8 cellular contexts compared by ENCODE assay signal in genomic region chr12:54018608-54018984, GRCh38. TPM values are rescaled to one million over a fixed set of nuclear protein-coding genes. Genes with fewer than 3 reads are reported as not detected.
DNase-seq lines count a peak whose midpoint lies in the region; ATAC-seq and TF ChIP-seq lines count a peak whose summit lies in the region.

No MANE protein-coding gene starts in this region.

- no peak for TF ChIP-seq CTCF in KMS-11 (conservative IDR thresholded peaks at IDR 0.05; ENCODE audit: low read depth, low read length)
- no peak for TF ChIP-seq CTCF in adrenal gland (IDR thresholded peaks at IDR 0.05)

- H3K4me1 ChIP-seq in KMS-11 (ENCODE audit: low read depth, poor library complexity, severe bottlenecking) (peaks cover 17% of the 10 kb centered on the region), adrenal gland (replicated peaks in 1 of 2) (peaks cover 11 to 15% of the 10 kb centered on the region in 2 donors)

- no peaks in the 10 kb centered on the region for H3K36me3 Mint-ChIP-seq in natural killer cell treated with Interleukin-12 subunit alpha and Interleukin-12 subunit beta and Interleukin-15 and Interleukin-18, amount 100 ng/mL, for 72 hours

- no peak overlapping the region for H3K4me3 ChIP-seq in KMS-11 (IDR thresholded peaks at IDR 0.05; ENCODE audit: insufficient read depth, low read depth, low read length)
- peak overlapping the region in 1 of 4 donors; percentile 73 for H3K4me3 ChIP-seq in adrenal gland

- H3K27ac Mint-ChIP-seq in natural killer cell treated with Interleukin-12 subunit alpha and Interleukin-12 subunit beta and Interleukin-15 and Interleukin-18, amount 100 ng/mL, for 72 hours: peak overlapping the region; percentile 60 to 88

- H3K4me3 Mint-ChIP-seq in natural killer cell treated with Interleukin-12 subunit alpha and Interleukin-12 subunit beta and Interleukin-15 and Interleukin-18, amount 100 ng/mL, for 72 hours: peak overlapping the region; percentile 87

- WGBS in adrenal gland, 4 donors: 26 to 40% (median 29%) methylated on average over 12 to 22 of the region's 22 CpGs

- TF ChIP-seq POLR2A in adrenal gland (IDR thresholded peaks at IDR 0.05): no peak

- no peaks in the 10 kb centered on the region for H3K9me3 ChIP-seq in adrenal gland (replicated peaks in 1 of 3)

- H4K20me1 ChIP-seq in KMS-11 (ENCODE audit: insufficient read depth): no peaks in the 10 kb centered on the region

- no peaks in the 10 kb centered on the region for H3K9me3 Mint-ChIP-seq in natural killer cell treated with Interleukin-12 subunit alpha and Interleukin-12 subunit beta and Interleukin-15 and Interleukin-18, amount 100 ng/mL, for 72 hours

- peak; percentile 60 for DNase-seq in COLO829 (ENCODE audit: low spot score)
- DNase-seq in adrenal gland: peak in 5 of 7 donors; percentile 24 to 85 (median 60)
- no peak for DNase-seq in natural killer cell treated with Interleukin-12 subunit alpha and Interleukin-12 subunit beta and Interleukin-15 and Interleukin-18, amount 100 ng/mL, for 72 hours (ENCODE audit: low spot score)
- no peak for DNase-seq in substantia nigra (lab: John Stamatoyannopoulos, UW)
- no peak for DNase-seq in epidermal melanocyte (ENCODE audit: insufficient read length, low spot score)

- H2AFZ ChIP-seq in KMS-11 (ENCODE audit: low read depth): peak overlapping the region; percentile 99

- H3K27me3 Mint-ChIP-seq in natural killer cell treated with Interleukin-12 subunit alpha and Interleukin-12 subunit beta and Interleukin-15 and Interleukin-18, amount 100 ng/mL, for 72 hours: peaks cover 40 to 47% of the 10 kb centered on the region in 2 donors

- peaks cover 20 to 23% of the 10 kb centered on the region in 2 donors for H3K4me1 Mint-ChIP-seq in natural killer cell treated with Interleukin-12 subunit alpha and Interleukin-12 subunit beta and Interleukin-15 and Interleukin-18, amount 100 ng/mL, for 72 hours (ENCODE audit: low read depth in 2 of 2)

- H3K27me3 ChIP-seq in KMS-11 (ENCODE audit: insufficient read depth, low read depth): peaks cover 85% of the 10 kb centered on the region
- no peaks in the 10 kb centered on the region for H3K27me3 ChIP-seq in adrenal gland

- H3K27ac ChIP-seq in KMS-11: no peak overlapping the region
- peak overlapping the region; percentile 49 to 96 (median 91) for H3K27ac ChIP-seq in adrenal gland
- no peak overlapping the region for H3K27ac ChIP-seq in substantia nigra (ENCODE audit: low read depth, low read length, poor library complexity, severe bottlenecking)

- H3K36me3 ChIP-seq in KMS-11 (ENCODE audit: insufficient read depth): no peaks in the 10 kb centered on the region
- H3K36me3 ChIP-seq in adrenal gland (replicated peaks in 1 of 2): no peaks in the 10 kb centered on the region

- H3K79me2 ChIP-seq in KMS-11 (ENCODE audit: insufficient read depth, low read depth): no peaks in the 10 kb centered on the region

- H3K4me2 ChIP-seq in KMS-11: peak overlapping the region; percentile 96

- no peak overlapping the region for H3K9ac ChIP-seq in KMS-11

- intact Hi-C loops in adrenal gland (cut with DNase I): no loop called here

- no peak for ATAC-seq in natural killer cell treated with Interleukin-12 subunit alpha and Interleukin-12 subunit beta and Interleukin-15 and Interleukin-18, amount 100 ng/mL, for 72 hours
- ATAC-seq in GM18873 (IDR thresholded peaks at IDR 0.05; ENCODE audit: low FRiP score, unreplicated experiment): no peak
- ATAC-seq in GM18511 (IDR thresholded peaks at IDR 0.05; ENCODE audit: unreplicated experiment): no peak

RNA-seq across cellular contexts. Expression of gene HOXC6, which starts 9.6 kb away (rescaled TPM):
- total RNA-seq in adrenal gland: 10 to 100 TPM in 4 of 8 donors, 1 to 10 TPM in 4; 1.5 to 20.3 (median 9.4) TPM
- 10 to 100 TPM; 19.9 to 23.1 (median 21.2) TPM for polyA plus RNA-seq in adrenal gland
- not detected for total RNA-seq in natural killer cell treated with Interleukin-12 subunit alpha and Interleukin-12 subunit beta and Interleukin-15 and Interleukin-18, amount 100 ng/mL, for 72 hours

RNA-seq across cellular contexts. Expression of gene HOXC8, which starts 9.8 kb away (rescaled TPM):
- total RNA-seq in adrenal gland: 1 to 10 TPM; 1.8 to 8.3 (median 4.4) TPM
- 1 to 10 TPM; 3.3 to 7.4 (median 3.4) TPM for polyA plus RNA-seq in adrenal gland
- not detected for total RNA-seq in natural killer cell treated with Interleukin-12 subunit alpha and Interleukin-12 subunit beta and Interleukin-15 and Interleukin-18, amount 100 ng/mL, for 72 hours

RNA-seq across cellular contexts. Expression of gene HOXC5, which starts 14.3 kb away (rescaled TPM):
- 1 to 10 TPM in 3 of 8 donors, under 1 TPM in 5; 0.36 to 1.9 (median 0.91) TPM for total RNA-seq in adrenal gland
- 1 to 10 TPM in 1 of 3 donors, under 1 TPM in 2; 0.48 to 1.3 (median 0.51) TPM for polyA plus RNA-seq in adrenal gland
- total RNA-seq in natural killer cell treated with Interleukin-12 subunit alpha and Interleukin-12 subunit beta and Interleukin-15 and Interleukin-18, amount 100 ng/mL, for 72 hours: not detected

RNA-seq across cellular contexts. Expression of gene HOXC9, which starts 18.6 kb away (rescaled TPM):
- 1 to 10 TPM in 7 of 8 donors, not detected in 1; 1.2 to 5.6 (median 2.7) TPM for total RNA-seq in adrenal gland
- 10 to 100 TPM in 1 of 3 donors, 1 to 10 TPM in 2; 5.6 to 12.1 (median 7.3) TPM for polyA plus RNA-seq in adrenal gland
- not detected for total RNA-seq in natural killer cell treated with Interleukin-12 subunit alpha and Interleukin-12 subunit beta and Interleukin-15 and Interleukin-18, amount 100 ng/mL, for 72 hours

RNA-seq across cellular contexts. Expression of gene HOXC10, which starts 33.6 kb away (rescaled TPM):
- 1 to 10 TPM in 4 of 8 donors, under 1 TPM in 2, not detected in 2; 0.68 to 4.5 (median 2.3) TPM for total RNA-seq in adrenal gland
- 1 to 10 TPM in 1 of 3 donors, under 1 TPM in 2; 0.34 to 1.5 (median 0.72) TPM for polyA plus RNA-seq in adrenal gland
- not detected for total RNA-seq in natural killer cell treated with Interleukin-12 subunit alpha and Interleukin-12 subunit beta and Interleukin-15 and Interleukin-18, amount 100 ng/mL, for 72 hours

Comparison
In these comparisons a context has a peak if more than half of its experiments do, and no peak if none do; other contexts are left out.
1. DNase-seq: peak in COLO829 (single experiment) and adrenal gland (5 of 7); none in natural killer cell treated with Interleukin-12 subunit alpha and Interleukin-12 subunit beta and Interleukin-15 and Interleukin-18, amount 100 ng/mL, for 72 hours (single experiment), substantia nigra (0 of 49) and epidermal melanocyte (single experiment).
2. H3K27ac ChIP-seq: peak in adrenal gland (5 of 5); none in KMS-11 (single experiment) and substantia nigra (single experiment).